8 cellular contexts compared by ENCODE assay signal in the genomic region with DNA sequence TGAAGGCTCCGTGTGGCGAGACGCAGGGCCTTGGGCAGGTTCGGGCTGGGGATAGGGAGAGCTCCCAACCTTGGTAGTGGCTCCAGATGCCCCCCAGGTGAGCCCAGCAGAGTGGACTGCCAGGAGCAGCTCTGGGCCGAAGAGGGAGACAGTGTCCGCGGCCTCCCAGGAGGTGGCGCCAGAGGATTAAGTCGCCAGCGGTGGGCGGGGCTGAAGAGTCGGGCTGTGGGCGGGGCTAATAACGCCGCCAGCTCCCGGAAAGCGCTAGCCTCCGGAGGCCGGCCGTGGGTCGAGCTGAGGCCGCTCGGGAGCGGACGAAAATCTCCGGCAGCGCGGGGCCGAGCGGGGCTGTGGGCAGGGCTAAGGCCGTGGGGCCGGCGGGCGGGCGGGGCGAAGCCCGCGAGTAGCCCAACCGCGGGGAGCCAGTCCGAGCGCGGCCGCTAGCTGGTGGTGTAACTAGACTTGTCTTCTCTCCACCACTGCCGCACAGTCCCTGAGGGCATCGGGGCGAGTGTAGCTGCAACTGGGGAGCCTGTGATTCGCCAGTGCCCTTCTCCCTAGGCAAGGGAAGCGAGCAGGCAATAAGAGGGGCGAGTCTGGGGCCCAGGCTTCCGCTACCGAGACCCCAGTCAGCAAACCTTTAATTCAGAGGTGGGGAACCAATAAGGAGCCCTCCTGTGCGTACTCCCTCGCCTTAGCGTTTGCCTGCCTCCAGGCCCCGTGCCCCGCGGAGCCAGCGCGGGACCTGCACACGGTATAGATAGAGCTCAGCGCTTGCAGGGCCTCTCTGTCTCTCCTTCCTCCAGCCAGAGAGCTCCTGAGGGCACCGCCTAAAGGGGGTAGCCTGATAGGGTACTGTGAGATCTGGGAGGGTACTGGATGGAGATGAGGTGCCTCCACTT. TPM values are rescaled to one million over a fixed set of nuclear protein-coding genes. Genes with fewer than 3 reads are reported as not detected.
DNase-seq lines count a peak whose midpoint lies in the region; ATAC-seq and TF ChIP-seq lines count a peak whose summit lies in the region.

No MANE protein-coding gene starts in this region.

- H3K4me1 ChIP-seq in hepatocyte (ENCODE audit: insufficient read depth), result no peaks in the 10 kb centered on the region

- DNase-seq in NCI-H2029 treated with DMSO at 0.1 percent for 48 hours (lab: John Stamatoyannopoulos, UW) (peak; percentile 61), T1000 (lab: John Stamatoyannopoulos, UW) (peak; percentile 95), astrocyte of the hippocampus (ENCODE audit: low read depth, low spot score) (peak; percentile 98), hepatocyte (ENCODE audit: low spot score) (peak; percentile 99), retinal pigment epithelial cell (ENCODE audit: low read depth) (peak; percentile 66)

- H3K9me2 ChIP-seq in hepatocyte (replicated peaks; ENCODE audit: insufficient read depth), result no peaks in the 10 kb centered on the region

- peak overlapping the region; percentile 85 for H3K4me2 ChIP-seq in hepatocyte

- H3K79me2 ChIP-seq in hepatocyte, result no peaks in the 10 kb centered on the region

- H3K4me3 ChIP-seq in hepatocyte (peak overlapping the region; percentile 25), retinal pigment epithelial cell (ENCODE audit: low read length) (peak overlapping the region; percentile 58)

- H2AFZ ChIP-seq in hepatocyte, result peak overlapping the region; percentile 60

- H3K27ac ChIP-seq in 22Rv1 (peak overlapping the region; percentile 70), hepatocyte (peak overlapping the region; percentile 62)

- peaks cover 7% of the 10 kb centered on the region for H3K27me3 ChIP-seq in hepatocyte

- 1% methylated on average over 37 of the region's 63 CpGs for WGBS in hepatocyte (ENCODE audit: low lambda C conversion rate, missing lambda C conversion rate)

- TF ChIP-seq CTCF in 22Rv1 (IDR thresholded peaks at IDR 0.05) (peak; percentile 94), hepatocyte (IDR thresholded peaks at IDR 0.05; ENCODE audit: poor library complexity) (peak; percentile 92), retinal pigment epithelial cell (conservative IDR thresholded peaks at IDR 0.05; ENCODE audit: low read depth, low read length) (peak; percentile 78)

- H4K20me1 ChIP-seq in hepatocyte (ENCODE audit: insufficient read depth, poor library complexity, severe bottlenecking), result no peaks in the 10 kb centered on the region

- H3K9me3 ChIP-seq in hepatocyte (ENCODE audit: low read depth), result no peaks in the 10 kb centered on the region

- ATAC-seq in GM18511 (IDR thresholded peaks at IDR 0.05; ENCODE audit: unreplicated experiment) (peak; percentile 95), HG03025 (IDR thresholded peaks at IDR 0.05; ENCODE audit: low FRiP score, unreplicated experiment) (peak; percentile 85)

- no peaks in the 10 kb centered on the region for H3K36me3 ChIP-seq in hepatocyte (replicated peaks; ENCODE audit: insufficient read depth, low read depth)

RNA-seq across cellular contexts. Expression of a gene that starts 14.4 kb away (rescaled TPM):
- total RNA-seq in hepatocyte, result 0.16 and 0.37 TPM in 2 replicates
- polyA plus RNA-seq in hepatocyte, result 0.44 and 0.66 TPM in 2 replicates

Comparison
In these comparisons a context has a peak if more than half of its experiments do, and no peak if none do; other contexts are left out.
1. Peak in every context shown above with its lines: DNase-seq, ATAC-seq, H3K4me3 ChIP-seq and H3K27ac ChIP-seq.